ENCODE assay signal across 2 cellular contexts in the genomic region with DNA sequence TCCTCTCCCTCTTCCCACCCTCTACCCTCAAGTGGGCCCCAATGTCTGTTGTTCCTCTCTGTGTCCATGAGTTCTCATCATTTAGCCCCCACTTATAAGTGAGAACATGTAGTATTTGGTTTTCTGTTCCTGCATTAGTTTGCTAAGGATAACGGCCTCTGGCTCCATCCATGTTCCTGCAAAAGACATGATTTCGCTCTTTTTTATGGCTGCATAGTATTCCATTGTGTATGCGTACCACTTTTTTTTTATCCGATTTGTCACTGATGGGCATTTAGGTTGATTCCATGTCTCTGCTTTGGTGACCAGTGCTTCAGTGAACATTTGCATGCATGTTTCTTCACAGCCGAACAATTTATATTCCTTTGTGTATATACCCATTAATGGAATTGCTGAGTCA.
TF ChIP-seq lines count a peak whose summit lies in the region.

No MANE protein-coding gene starts in this region.

TF ChIP-seq in HEK293, 187 proteins besides CTCF, POLR2A, EP300 and RAD21:
- TF ChIP-seq ZNF146 (tag by site-specific recombination; IDR thresholded peaks at IDR 0.05), result peak; percentile 96
- TF ChIP-seq GFI1B (tag by site-specific recombination; IDR thresholded peaks at IDR 0.05), result no peak
- no peak for TF ChIP-seq BCL11A (tag by site-specific recombination; IDR thresholded peaks at IDR 0.05; ENCODE audit: low read depth)
- TF ChIP-seq ZNF837 (tag by site-specific recombination; IDR thresholded peaks at IDR 0.05), result no peak
- TF ChIP-seq, protein P1, sequence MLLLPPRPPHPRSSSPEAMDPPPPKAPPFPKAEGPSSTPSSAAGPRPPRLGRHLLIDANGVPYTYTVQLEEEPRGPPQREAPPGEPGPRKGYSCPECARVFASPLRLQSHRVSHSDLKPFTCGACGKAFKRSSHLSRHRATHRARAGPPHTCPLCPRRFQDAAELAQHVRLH (tag by site-specific recombination; IDR thresholded peaks at IDR 0.05), result peak; percentile 69; the same call in 1 of the 2 replicates
- TF ChIP-seq, protein P2, sequence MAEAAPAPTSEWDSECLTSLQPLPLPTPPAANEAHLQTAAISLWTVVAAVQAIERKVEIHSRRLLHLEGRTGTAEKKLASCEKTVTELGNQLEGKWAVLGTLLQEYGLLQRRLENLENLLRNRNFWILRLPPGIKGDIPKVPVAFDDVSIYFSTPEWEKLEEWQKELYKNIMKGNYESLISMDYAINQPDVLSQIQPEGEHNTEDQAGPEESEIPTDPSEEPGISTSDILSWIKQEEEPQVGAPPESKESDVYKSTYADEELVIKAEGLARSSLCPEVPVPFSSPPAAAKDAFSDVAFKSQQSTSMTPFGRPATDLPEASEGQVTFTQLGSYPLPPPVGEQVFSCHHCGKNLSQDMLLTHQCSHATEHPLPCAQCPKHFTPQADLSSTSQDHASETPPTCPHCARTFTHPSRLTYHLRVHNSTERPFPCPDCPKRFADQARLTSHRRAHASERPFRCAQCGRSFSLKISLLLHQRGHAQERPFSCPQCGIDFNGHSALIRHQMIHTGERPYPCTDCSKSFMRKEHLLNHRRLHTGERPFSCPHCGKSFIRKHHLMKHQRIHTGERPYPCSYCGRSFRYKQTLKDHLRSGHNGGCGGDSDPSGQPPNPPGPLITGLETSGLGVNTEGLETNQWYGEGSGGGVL (tag by site-specific recombination; IDR thresholded peaks at IDR 0.05), result no peak
- TF ChIP-seq, protein P3, sequence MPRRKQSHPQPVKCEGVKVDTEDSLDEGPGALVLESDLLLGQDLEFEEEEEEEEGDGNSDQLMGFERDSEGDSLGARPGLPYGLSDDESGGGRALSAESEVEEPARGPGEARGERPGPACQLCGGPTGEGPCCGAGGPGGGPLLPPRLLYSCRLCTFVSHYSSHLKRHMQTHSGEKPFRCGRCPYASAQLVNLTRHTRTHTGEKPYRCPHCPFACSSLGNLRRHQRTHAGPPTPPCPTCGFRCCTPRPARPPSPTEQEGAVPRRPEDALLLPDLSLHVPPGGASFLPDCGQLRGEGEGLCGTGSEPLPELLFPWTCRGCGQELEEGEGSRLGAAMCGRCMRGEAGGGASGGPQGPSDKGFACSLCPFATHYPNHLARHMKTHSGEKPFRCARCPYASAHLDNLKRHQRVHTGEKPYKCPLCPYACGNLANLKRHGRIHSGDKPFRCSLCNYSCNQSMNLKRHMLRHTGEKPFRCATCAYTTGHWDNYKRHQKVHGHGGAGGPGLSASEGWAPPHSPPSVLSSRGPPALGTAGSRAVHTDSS (tag by site-specific recombination; IDR thresholded peaks at IDR 0.05), result no peak

TF ChIP-seq in K562, 482 proteins besides CTCF, POLR2A, EP300 and RAD21:
- no peak for TF ChIP-seq COPS2 (conservative IDR thresholded peaks at IDR 0.05)
- no peak for TF ChIP-seq RAD51 (IDR thresholded peaks at IDR 0.05; ENCODE audit: borderline replicate concordance, low read depth)
- TF ChIP-seq PRMT5 (CRISPR knock-in tag; IDR thresholded peaks at IDR 0.05), result no peak
- TF ChIP-seq TBL1XR1 (IDR thresholded peaks at IDR 0.05; ENCODE audit: low read length in 2 of 2), result no peak
- 0 out of 2 replicates have a peak, but pooled peaks have one; percentile 34 for TF ChIP-seq BCOR (IDR thresholded peaks at IDR 0.05)
- peak; percentile 93 for TF ChIP-seq ZNF146 (CRISPR knock-in tag; IDR thresholded peaks at IDR 0.05; ENCODE audit: unreplicated experiment)
- no peak for TF ChIP-seq ZBTB8A (IDR thresholded peaks at IDR 0.05; ENCODE audit: partially characterized antibody)
